In the genomic region with DNA sequence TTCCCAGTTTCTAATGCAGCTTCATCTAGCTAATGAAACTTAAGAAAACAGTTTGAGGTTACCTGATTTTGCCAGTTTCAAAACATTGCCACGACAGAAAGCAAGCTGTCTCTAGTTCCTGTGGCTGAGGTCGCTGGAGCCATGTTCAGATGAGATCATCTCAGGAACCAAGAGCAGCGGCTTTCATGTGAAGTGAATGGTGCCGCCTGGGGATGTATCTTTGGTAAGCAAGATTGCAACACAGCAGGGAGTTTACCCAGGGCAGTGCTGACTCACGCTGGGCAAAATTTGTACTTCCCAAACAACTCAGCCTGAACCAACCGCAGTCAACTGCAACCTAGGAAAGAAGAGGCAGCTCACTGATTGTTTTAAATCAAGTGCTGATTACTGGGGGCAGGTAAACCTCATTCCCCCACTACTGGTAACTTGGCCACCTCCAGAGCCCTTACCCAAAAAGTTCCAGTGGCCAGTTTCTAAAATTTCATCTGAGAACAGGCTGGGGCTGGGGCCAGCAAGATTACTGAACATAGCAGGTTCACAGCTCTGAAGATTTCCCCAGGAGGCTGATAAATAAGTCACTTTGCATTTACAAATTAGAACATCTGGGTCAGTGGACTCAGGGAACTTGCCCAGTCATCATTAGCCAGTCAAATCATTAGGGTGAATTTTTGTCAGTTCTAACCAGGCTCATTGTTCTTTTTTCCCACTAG, we compare ENCODE assay signal across 8 cellular contexts. TPM values are rescaled to one million over a fixed set of nuclear protein-coding genes. Genes with fewer than 3 reads are reported as not detected.
DNase-seq lines count a peak whose midpoint lies in the region; ATAC-seq and TF ChIP-seq lines count a peak whose summit lies in the region.

A gene with protein sequence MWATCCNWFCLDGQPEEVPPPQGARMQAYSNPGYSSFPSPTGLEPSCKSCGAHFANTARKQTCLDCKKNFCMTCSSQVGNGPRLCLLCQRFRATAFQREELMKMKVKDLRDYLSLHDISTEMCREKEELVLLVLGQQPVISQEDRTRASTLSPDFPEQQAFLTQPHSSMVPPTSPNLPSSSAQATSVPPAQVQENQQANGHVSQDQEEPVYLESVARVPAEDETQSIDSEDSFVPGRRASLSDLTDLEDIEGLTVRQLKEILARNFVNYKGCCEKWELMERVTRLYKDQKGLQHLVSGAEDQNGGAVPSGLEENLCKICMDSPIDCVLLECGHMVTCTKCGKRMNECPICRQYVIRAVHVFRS (minus strand): TSS at position 194 of the 710 bp plus-strand sequence. CDS start 37,154 bp downstream, outside the sequence.

- no peak within 1 kb of the TSS for H3K9ac ChIP-seq in parathyroid adenoma

- no peaks in the 10 kb centered on the region for H3K27me3 ChIP-seq in parathyroid adenoma (ENCODE audit: control insufficient read depth, insufficient read depth, low read length)
- no peaks in the 10 kb centered on the region for H3K27me3 ChIP-seq in tibial artery

- H3K4me2 ChIP-seq in parathyroid adenoma (ENCODE audit: low read length): no peak within 1 kb of the TSS

- peak within 1 kb of the TSS; percentile 69 for H2AFZ ChIP-seq in parathyroid adenoma

- H3K4me3 Mint-ChIP-seq in activated naive CD8-positive, alpha-beta T cell treated with anti-CD3 and anti-CD28 coated beads, Interleukin-2, amount 10 ng/mL, durations not matched to agents 7 days and 5 days: peak within 1 kb of the TSS; percentile 69

- H3K9me3 ChIP-seq in parathyroid adenoma (ENCODE audit: control insufficient read depth, low read length): no peaks in the 10 kb centered on the region
- H3K9me3 ChIP-seq in tibial artery: no peaks in the 10 kb centered on the region

- in situ Hi-C loops in G401 (cut with HindIII; ENCODE audit: low sequenced_read_pairs): no loop called here

- H3K4me1 Mint-ChIP-seq in activated naive CD8-positive, alpha-beta T cell treated with anti-CD3 and anti-CD28 coated beads, Interleukin-2, amount 10 ng/mL, durations not matched to agents 7 days and 5 days: peaks cover 27% of the 10 kb centered on the region

- no peaks in the 10 kb centered on the region for H3K27me3 Mint-ChIP-seq in activated naive CD8-positive, alpha-beta T cell treated with anti-CD3 and anti-CD28 coated beads, Interleukin-2, amount 10 ng/mL, durations not matched to agents 7 days and 5 days

- DNase-seq in G401 (ENCODE audit: low spot score) (peak; percentile 71), H4 (ENCODE audit: low spot score) (peak; percentile 99), LNCaP clone FGC (ENCODE audit: low read depth) (peak; percentile 93), SKM-1 (lab: John Stamatoyannopoulos, UW; ENCODE audit: unreplicated experiment) (peak; percentile 98), Right ventricle myocardium superior (peak; percentile 85), tibial artery (peak; percentile 94)
- peak; percentile 63 for DNase-seq in activated naive CD8-positive, alpha-beta T cell treated with anti-CD3 and anti-CD28 coated beads, Interleukin-2, amount 10 ng/mL, durations not matched to agents 7 days and 5 days

- H3K4me1 ChIP-seq in parathyroid adenoma (no peaks in the 10 kb centered on the region), tibial artery (peaks cover 0 to 17% (median 9%) of the 10 kb centered on the region in 4 donors)

- H3K36me3 ChIP-seq in parathyroid adenoma (ENCODE audit: control insufficient read depth, insufficient read depth, low read length): no peaks in the 10 kb centered on the region
- no peaks in the 10 kb centered on the region for H3K36me3 ChIP-seq in tibial artery

- POLR2A ChIA-PET in activated naive CD8-positive, alpha-beta T cell treated with anti-CD3 and anti-CD28 coated beads, Interleukin-2, amount 10 ng/mL, durations not matched to agents 7 days and 5 days (lab: Charles Lee): interaction anchor here (0.6 to 3.5 kb wide), 11 partner anchors 9 to 102 kb away, joined by 3 to 24 read pairs (median 5); a partner anchor contains a TSS

- H3K27ac ChIP-seq in parathyroid adenoma (peak within 1 kb of the TSS; percentile 63), tibial artery (peak within 1 kb of the TSS; percentile 73 to 80)

- no peaks in the 10 kb centered on the region for H3K9me3 Mint-ChIP-seq in activated naive CD8-positive, alpha-beta T cell treated with anti-CD3 and anti-CD28 coated beads, Interleukin-2, amount 10 ng/mL, durations not matched to agents 7 days and 5 days

- peak; percentile 50 for TF ChIP-seq CTCF in LNCaP clone FGC (IDR thresholded peaks at IDR 0.05; ENCODE audit: control insufficient read depth, extremely low read depth, insufficient read depth)
- peak; percentile 62 for TF ChIP-seq CTCF in parathyroid adenoma (IDR thresholded peaks at IDR 0.05)
- peak in 1 of 2 experiments; percentile 13 for TF ChIP-seq CTCF in tibial artery (IDR thresholded peaks at IDR 0.05)

- no peaks in the 10 kb centered on the region for H3K79me2 ChIP-seq in parathyroid adenoma

- peaks cover 24% of the 10 kb centered on the region for H3K36me3 Mint-ChIP-seq in activated naive CD8-positive, alpha-beta T cell treated with anti-CD3 and anti-CD28 coated beads, Interleukin-2, amount 10 ng/mL, durations not matched to agents 7 days and 5 days

- ATAC-seq in activated naive CD8-positive, alpha-beta T cell treated with anti-CD3 and anti-CD28 coated beads, Interleukin-2, amount 10 ng/mL, durations not matched to agents 7 days and 5 days (ENCODE audit: low read depth): peak; percentile 99
- ATAC-seq in Right ventricle myocardium superior (ENCODE audit: poor library complexity): peak; percentile 99

- intact Hi-C loops in Right ventricle myocardium superior (cut with DNase I): no loop called here
- intact Hi-C loops in tibial artery (cut with DNase I; ENCODE audit: low total_unique reads): no loop called here

- peak within 1 kb of the TSS; percentile 91 for H3K27ac Mint-ChIP-seq in activated naive CD8-positive, alpha-beta T cell treated with anti-CD3 and anti-CD28 coated beads, Interleukin-2, amount 10 ng/mL, durations not matched to agents 7 days and 5 days

- H3K4me3 ChIP-seq in LNCaP clone FGC (ENCODE audit: low read depth, low read length): peak within 1 kb of the TSS; percentile 19
- no peak within 1 kb of the TSS for H3K4me3 ChIP-seq in parathyroid adenoma (ENCODE audit: low read depth, low read length)
- peak within 1 kb of the TSS; percentile 8 to 41 for H3K4me3 ChIP-seq in tibial artery

RNA-seq across cellular contexts. Expression of the gene that starts here (rescaled TPM):
- total RNA-seq in G401 (2014; rRNA removed; shearing (Covaris generic)): 6.5 and 13.0 TPM in 2 replicates
- total RNA-seq in H4 (2014; rRNA removed; shearing (Covaris generic)): 18.5 and 20.7 TPM in 2 replicates
- 10 to 100 TPM; 37.4 to 42.3 TPM for total RNA-seq in activated naive CD8-positive, alpha-beta T cell treated with anti-CD3 and anti-CD28 coated beads, Interleukin-2, amount 10 ng/mL, durations not matched to agents 7 days and 5 days
- total RNA-seq in Right ventricle myocardium superior: 10.5 TPM
